ENCODE assay signal across 17 cellular contexts in the genomic region with DNA sequence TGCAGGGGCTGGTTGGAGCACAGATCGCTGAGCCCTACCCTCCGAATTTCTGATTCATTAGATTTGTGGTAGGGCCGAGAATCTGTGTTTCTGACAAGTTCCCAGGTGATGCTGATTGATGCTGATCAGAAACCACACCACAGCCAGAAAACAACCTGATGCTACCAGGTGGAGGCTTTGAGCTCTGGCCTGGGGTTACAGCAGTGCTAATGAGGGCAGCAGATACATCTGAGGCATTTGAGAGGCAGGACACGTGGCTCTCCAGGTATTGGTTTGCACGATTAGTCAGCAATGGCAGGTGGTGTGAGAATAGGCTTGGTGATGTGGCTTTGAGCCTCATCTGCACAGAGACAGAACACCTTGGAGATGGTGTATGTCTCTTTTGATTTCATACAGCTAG.
DNase-seq lines count a peak whose midpoint lies in the region; ATAC-seq, FAIRE-seq and TF ChIP-seq lines count a peak whose summit lies in the region.
"Had no signal": no experiment of that assay in that cellular context is flagged by ENCODE, and none has a peak within 500 bp of the region (broad histone marks: within the 10 kb centered on the region; RNA-seq: fewer than 3 reads in every experiment).

No MANE protein-coding gene starts in this region.

- H3K4me1 Mint-ChIP-seq in central memory CD8-positive, alpha-beta T cell: peaks cover 9% of the 10 kb centered on the region
- H3K4me1 Mint-ChIP-seq in glutamatergic neuron (ENCODE audit: low read depth, unreplicated experiment): no peaks in the 10 kb centered on the region
- H3K4me1 Mint-ChIP-seq: CD4-positive, alpha-beta memory T cell had no signal

- no TSS peak for BruUV-seq in HepG2 (replicated peaks; lab: Mats Ljungman, UMichigan)

- FAIRE-seq in HepG2 (lab: Jason Lieb, UNC): no peak
- FAIRE-seq: K562 had no signal

- H3K9me3 ChIP-seq in MM.1S (replicated peaks; ENCODE audit: insufficient read depth, low read length) (no peaks in the 10 kb centered on the region), osteoblast (ENCODE audit: low read depth, low read length) (no peaks in the 10 kb centered on the region), HepG2 (ENCODE audit: low read length) (no peaks in the 10 kb centered on the region), adrenal gland (replicated peaks in 1 of 3) (no peaks in the 10 kb centered on the region)
- H3K9me3 ChIP-seq: BE2C, HAP-1, Peyer's patch had no signal

- H3K9me3 Mint-ChIP-seq in central memory CD8-positive, alpha-beta T cell: no peaks in the 10 kb centered on the region
- no peaks in the 10 kb centered on the region for H3K9me3 Mint-ChIP-seq in glutamatergic neuron (ENCODE audit: unreplicated experiment)
- H3K9me3 Mint-ChIP-seq: CD4-positive, alpha-beta memory T cell had no signal

- peak; percentile 29 for DNase-seq in GM12865 (ENCODE audit: low read depth)
- DNase-seq in MM.1S: peak; percentile 94
- DNase-seq in central memory CD8-positive, alpha-beta T cell (ENCODE audit: low spot score in 2 of 2): no peak
- DNase-seq in osteoblast (ENCODE audit: insufficient read length, low spot score, missing footprints): peak; percentile 6
- no peak for DNase-seq in glutamatergic neuron
- no peak for DNase-seq in HepG2 (ENCODE audit: low spot score)
- no peak for DNase-seq in adrenal gland
- DNase-seq: BE2C; CD4-positive, alpha-beta memory T cell; NCI-H1048; NCI-H146; NCI-H2081 treated with DMSO at 0.1 percent for 48 hours; NCI-H748 treated with DMSO at 0.1 percent for 48 hours; Peyer's patch; SHP77 had no signal

- H3K27ac ChIP-seq in MM.1S (ENCODE audit: low read length): peak overlapping the region; percentile 38; the same call in 1 of the 2 replicates
- H3K27ac ChIP-seq in osteoblast (ENCODE audit: low read depth, low read length): peak overlapping the region; percentile 31
- H3K27ac ChIP-seq in HepG2 (ENCODE audit: extremely low read length, insufficient read depth, low read length): no peak overlapping the region
- no peak overlapping the region for H3K27ac ChIP-seq in adrenal gland
- H3K27ac ChIP-seq: Peyer's patch had no signal

- H3K4me1 ChIP-seq in MM.1S (ENCODE audit: low read length) (peaks cover 23% of the 10 kb centered on the region), osteoblast (ENCODE audit: insufficient read depth, low read length) (peaks cover 54% of the 10 kb centered on the region), HepG2 (ENCODE audit: insufficient read depth, low read length) (no peaks in the 10 kb centered on the region), adrenal gland (replicated peaks in 1 of 2) (no peaks in the 10 kb centered on the region)
- H3K4me1 ChIP-seq: BE2C, HAP-1, Peyer's patch had no signal

- peak overlapping the region; percentile 49 for H3K4me2 ChIP-seq in MM.1S (ENCODE audit: low read depth, low read length)
- no peak overlapping the region for H3K4me2 ChIP-seq in osteoblast (ENCODE audit: insufficient read depth, low read length)
- H3K4me2 ChIP-seq in HepG2 (ENCODE audit: low read depth, low read length): no peak overlapping the region

- no peak for TF ChIP-seq POLR2A in HepG2 (IDR thresholded peaks at IDR 0.05; ENCODE audit: insufficient read depth in 1 of 2, low read depth in 2 of 2, low read length in 2 of 2)
- TF ChIP-seq POLR2A in adrenal gland (IDR thresholded peaks at IDR 0.05): no peak

- no peak for TF ChIP-seq EP300 in HepG2 (IDR thresholded peaks at IDR 0.05; ENCODE audit: low read depth in 2 of 2, low read length in 2 of 2)
- no peak for TF ChIP-seq EP300 in HepG2 (CRISPR knock-in tag; IDR thresholded peaks at IDR 0.05; ENCODE audit: borderline replicate concordance)

- H2AFZ ChIP-seq in MM.1S (ENCODE audit: low read length): no peak overlapping the region
- H2AFZ ChIP-seq in osteoblast (ENCODE audit: low read length): no peak overlapping the region
- H2AFZ ChIP-seq in HepG2 (ENCODE audit: low read length): no peak overlapping the region

- H3K79me2 ChIP-seq in MM.1S (ENCODE audit: low read length) (no peaks in the 10 kb centered on the region), osteoblast (ENCODE audit: insufficient read depth, low read length) (no peaks in the 10 kb centered on the region), HepG2 (ENCODE audit: insufficient read depth, low read length) (no peaks in the 10 kb centered on the region)

- POLR2A ChIA-PET in HepG2 (lab: Yijun Ruan, JAX): no interaction called here

- H3K27ac Mint-ChIP-seq in central memory CD8-positive, alpha-beta T cell (ENCODE audit: low read depth): no peak overlapping the region
- no peak overlapping the region for H3K27ac Mint-ChIP-seq in glutamatergic neuron (ENCODE audit: unreplicated experiment)
- H3K27ac Mint-ChIP-seq: CD4-positive, alpha-beta memory T cell had no signal

- H3K27me3 Mint-ChIP-seq in central memory CD8-positive, alpha-beta T cell: peaks cover 21% of the 10 kb centered on the region
- peaks cover under 1% of the 10 kb centered on the region for H3K27me3 Mint-ChIP-seq in glutamatergic neuron (ENCODE audit: unreplicated experiment)

- H3K36me3 Mint-ChIP-seq in central memory CD8-positive, alpha-beta T cell (ENCODE audit: insufficient read depth): no peaks in the 10 kb centered on the region
- no peaks in the 10 kb centered on the region for H3K36me3 Mint-ChIP-seq in glutamatergic neuron (ENCODE audit: unreplicated experiment)
- H3K36me3 Mint-ChIP-seq: CD4-positive, alpha-beta memory T cell had no signal

- TF ChIP-seq CTCF in GM12865 (IDR thresholded peaks at IDR 0.05; ENCODE audit: insufficient read depth, low read depth, low read length, missing control alignments): no peak
- TF ChIP-seq CTCF in MM.1S (IDR thresholded peaks at IDR 0.05; ENCODE audit: low read length): no peak
- no peak for TF ChIP-seq CTCF in osteoblast (IDR thresholded peaks at IDR 0.05; ENCODE audit: extremely low read depth, low read depth, low read length)
- TF ChIP-seq CTCF in glutamatergic neuron (IDR thresholded peaks at IDR 0.05; ENCODE audit: partially characterized antibody, unreplicated experiment): no peak
- TF ChIP-seq CTCF in HepG2 (CRISPR knock-in tag; IDR thresholded peaks at IDR 0.05): no peak
- TF ChIP-seq CTCF in adrenal gland (IDR thresholded peaks at IDR 0.05): no peak

- H3F3A ChIP-seq in MM.1S (ENCODE audit: insufficient read depth, low read length): peaks cover 15% of the 10 kb centered on the region

- TF ChIP-seq RAD21 in HepG2 (CRISPR knock-in tag; IDR thresholded peaks at IDR 0.05): no peak

- ATAC-seq in central memory CD8-positive, alpha-beta T cell (replicated peaks; ENCODE audit: extremely low read depth, poor library complexity, severe bottlenecking): peak; percentile 24
- no peak for ATAC-seq in HepG2
- ATAC-seq: K562 had no signal

- H3K27me3 ChIP-seq in MM.1S (replicated peaks; ENCODE audit: insufficient read depth, low read length): no peaks in the 10 kb centered on the region
- no peaks in the 10 kb centered on the region for H3K27me3 ChIP-seq in osteoblast (ENCODE audit: insufficient read depth, low read length)
- peaks cover 0 to 11% of the 10 kb centered on the region in 2 experiments; a peak in 2 of 5 replicates for H3K27me3 ChIP-seq in HepG2 (ENCODE audit: control insufficient read depth in 1 of 2, insufficient read depth in 2 of 2, low read length in 2 of 2)
- no peaks in the 10 kb centered on the region for H3K27me3 ChIP-seq in adrenal gland
- H3K27me3 ChIP-seq: BE2C, Peyer's patch had no signal

- intact Hi-C loops in HepG2 (cut with micrococcal nuclease; ENCODE audit: unreplicated experiment): no loop called here
- intact Hi-C loops in adrenal gland (cut with DNase I): no loop called here

- CTCF ChIA-PET in HepG2 (lab: Yijun Ruan, JAX; ENCODE audit: low intra/inter-chr PET ratio, low total read pairs): no interaction called here

- in situ Hi-C loops in HepG2 (cut with HindIII; ENCODE audit: extremely low pct_ligation_motif_present, low pct_unique_long_range_greater_than_20kb): no loop called here

- H3K9ac ChIP-seq in MM.1S (ENCODE audit: low read length) (no peak overlapping the region), HepG2 (ENCODE audit: insufficient read depth, low read depth, low read length) (no peak overlapping the region)

- WGBS in HepG2 (ENCODE audit: low lambda C conversion rate): 7% methylated on average over 5 of the region's 5 CpGs
- 79 to 83% (median 81%) methylated on average over 3 to 5 of the region's 5 CpGs for WGBS in adrenal gland, 4 donors

- H3K36me3 ChIP-seq in MM.1S (replicated peaks; ENCODE audit: insufficient read depth, low read length): no peaks in the 10 kb centered on the region
- no peaks in the 10 kb centered on the region for H3K36me3 ChIP-seq in osteoblast (ENCODE audit: insufficient read depth, low read length)
- no peaks in the 10 kb centered on the region for H3K36me3 ChIP-seq in HepG2 (replicated peaks in 1 of 2; ENCODE audit: control insufficient read depth in 1 of 2, insufficient read depth in 2 of 2, low read length in 2 of 2)
- no peaks in the 10 kb centered on the region for H3K36me3 ChIP-seq in adrenal gland (replicated peaks in 1 of 2)
- H3K36me3 ChIP-seq: BE2C, HAP-1, Peyer's patch had no signal

- H4K20me1 ChIP-seq in MM.1S (ENCODE audit: insufficient read depth, low read length) (no peaks in the 10 kb centered on the region), osteoblast (ENCODE audit: insufficient read depth, low read length) (no peaks in the 10 kb centered on the region), HepG2 (ENCODE audit: insufficient read depth, low read length) (no peaks in the 10 kb centered on the region)

- H3K4me3 Mint-ChIP-seq in central memory CD8-positive, alpha-beta T cell: no peak overlapping the region
- H3K4me3 Mint-ChIP-seq in glutamatergic neuron (ENCODE audit: unreplicated experiment): no peak overlapping the region
- H3K4me3 Mint-ChIP-seq: CD4-positive, alpha-beta memory T cell had no signal

- H3K9me2 ChIP-seq in MM.1S (replicated peaks; ENCODE audit: insufficient read depth, low read length): no peaks in the 10 kb centered on the region

- H3K4me3 ChIP-seq in GM12865 (ENCODE audit: low read depth, low read length) (no peak overlapping the region), MM.1S (ENCODE audit: low read length) (no peak overlapping the region), osteoblast (ENCODE audit: insufficient read depth, low read length) (no peak overlapping the region), HepG2 (replicated peaks in 1 of 3; ENCODE audit: insufficient read depth in 1 of 3, low read depth in 2 of 3, low read length in 3 of 3) (no peak overlapping the region), adrenal gland (no peak overlapping the region)
- H3K4me3 ChIP-seq: HAP-1, K562, Peyer's patch had no signal

TF ChIP-seq in HepG2, 621 proteins besides CTCF, POLR2A, EP300 and RAD21 (continues in another document):
- TF ChIP-seq U2AF2 (IDR thresholded peaks at IDR 0.05; ENCODE audit: low read depth, low read length): no peak
- no peak for TF ChIP-seq RNF2 (conservative IDR thresholded peaks at IDR 0.05; ENCODE audit: low read depth)

Comparison
In these comparisons a context has a peak if more than half of its experiments do, and no peak if none do; other contexts are left out.
1. DNase-seq: peak in GM12865 (single experiment), MM.1S (single experiment) and osteoblast (single experiment); none in central memory CD8-positive, alpha-beta T cell (0 of 2), glutamatergic neuron (single experiment), HepG2 (single experiment) and adrenal gland (0 of 7).
2. H3K27ac ChIP-seq: peak in MM.1S (single experiment) and osteoblast (single experiment); none in HepG2 (single experiment) and adrenal gland (0 of 5).